8 cellular contexts compared by ENCODE assay signal in genomic region chr18:3595282-3596273, GRCh38.
A peak's percentile ranks its signal among the peaks of the same experiment; 100 is the strongest.
DNase-seq lines count a peak whose midpoint lies in the region; ATAC-seq and TF ChIP-seq lines count a peak whose summit lies in the region.

No MANE protein-coding gene starts in this region.

- H3K27ac Mint-ChIP-seq in activated CD8-positive, alpha-beta T cell treated with anti-CD3 and anti-CD28 coated beads for 36 hours: peak overlapping the region; percentile 95
- H3K27ac Mint-ChIP-seq in nephron progenitor cell: peak overlapping the region; percentile 96

- POLR2A ChIA-PET in activated CD8-positive, alpha-beta T cell treated with anti-CD3 and anti-CD28 coated beads for 36 hours (lab: Charles Lee): interaction anchor here (0.6 to 4.9 kb wide), 15 partner anchors 7 to 634 kb away, joined by 3 to 33 read pairs (median 4); no protein-coding TSS in a partner anchor

- peak; percentile 52 for ATAC-seq in GM18519 (IDR thresholded peaks at IDR 0.05; ENCODE audit: low FRiP score, unreplicated experiment)
- peak; percentile 40 for ATAC-seq in HG03097 (IDR thresholded peaks at IDR 0.05; ENCODE audit: low FRiP score, unreplicated experiment)
- ATAC-seq in activated CD8-positive, alpha-beta T cell treated with anti-CD3 and anti-CD28 coated beads for 36 hours: peak; percentile 52
- no peak for ATAC-seq in HG03025 (IDR thresholded peaks at IDR 0.05; ENCODE audit: low FRiP score, unreplicated experiment)

- H3K27me3 Mint-ChIP-seq in activated CD8-positive, alpha-beta T cell treated with anti-CD3 and anti-CD28 coated beads for 36 hours: no peaks in the 10 kb centered on the region
- peaks cover 3% of the 10 kb centered on the region for H3K27me3 Mint-ChIP-seq in nephron progenitor cell (ENCODE audit: low read depth, poor library complexity)

- CTCF ChIA-PET in activated CD8-positive, alpha-beta T cell treated with anti-CD3 and anti-CD28 coated beads for 36 hours (lab: Charles Lee): interaction anchor here (0.9 to 6.2 kb wide), 20 partner anchors 8 to 313 kb away, joined by 3 to 91 read pairs (median 5); no protein-coding TSS in a partner anchor

- peaks cover 18% of the 10 kb centered on the region for H3K36me3 Mint-ChIP-seq in activated CD8-positive, alpha-beta T cell treated with anti-CD3 and anti-CD28 coated beads for 36 hours (ENCODE audit: low read depth)
- no peaks in the 10 kb centered on the region for H3K36me3 Mint-ChIP-seq in nephron progenitor cell (ENCODE audit: low read depth)

- TF ChIP-seq CTCF in AG09309 (IDR thresholded peaks at IDR 0.05; ENCODE audit: control insufficient read depth, insufficient read depth, low read depth, low read length, missing control alignments) (no peak), nephron progenitor cell (IDR thresholded peaks at IDR 0.05) (no peak)
- no peak for TF ChIP-seq CTCF in activated CD8-positive, alpha-beta T cell treated with anti-CD3 and anti-CD28 coated beads for 36 hours (IDR thresholded peaks at IDR 0.05)

- H3K9me3 Mint-ChIP-seq in activated CD8-positive, alpha-beta T cell treated with anti-CD3 and anti-CD28 coated beads for 36 hours: no peaks in the 10 kb centered on the region
- no peaks in the 10 kb centered on the region for H3K9me3 Mint-ChIP-seq in nephron progenitor cell

- intact Hi-C loops in activated CD8-positive, alpha-beta T cell treated with anti-CD3 and anti-CD28 coated beads for 36 hours (cut with micrococcal nuclease): loop anchor here (2.0 kb wide), 1 partner anchor 145 kb away; the partner anchor contains the start of gene TGIF1

- peak overlapping the region; percentile 56 for H3K4me3 ChIP-seq in AG09309 (ENCODE audit: control insufficient read depth, low read depth, low read length)

- peak overlapping the region; percentile 82 for H3K4me3 Mint-ChIP-seq in activated CD8-positive, alpha-beta T cell treated with anti-CD3 and anti-CD28 coated beads for 36 hours
- peak overlapping the region; percentile 83 for H3K4me3 Mint-ChIP-seq in nephron progenitor cell

- DNase-seq in AG09309 (ENCODE audit: low read depth) (peak; percentile 92), NCI-H345 (lab: John Stamatoyannopoulos, UW) (peak; percentile 82), fibroblast of peridontal ligament (ENCODE audit: extremely low read depth) (peak; percentile 94), nephron progenitor cell (no peak)
- peak; percentile 57 for DNase-seq in activated CD8-positive, alpha-beta T cell treated with anti-CD3 and anti-CD28 coated beads for 36 hours

- H3K4me1 Mint-ChIP-seq in activated CD8-positive, alpha-beta T cell treated with anti-CD3 and anti-CD28 coated beads for 36 hours (ENCODE audit: low read depth): peaks cover 53% of the 10 kb centered on the region
- H3K4me1 Mint-ChIP-seq in nephron progenitor cell: peaks cover 70% of the 10 kb centered on the region
